ENCODE assay signal across 1 cellular context in the genomic region with DNA sequence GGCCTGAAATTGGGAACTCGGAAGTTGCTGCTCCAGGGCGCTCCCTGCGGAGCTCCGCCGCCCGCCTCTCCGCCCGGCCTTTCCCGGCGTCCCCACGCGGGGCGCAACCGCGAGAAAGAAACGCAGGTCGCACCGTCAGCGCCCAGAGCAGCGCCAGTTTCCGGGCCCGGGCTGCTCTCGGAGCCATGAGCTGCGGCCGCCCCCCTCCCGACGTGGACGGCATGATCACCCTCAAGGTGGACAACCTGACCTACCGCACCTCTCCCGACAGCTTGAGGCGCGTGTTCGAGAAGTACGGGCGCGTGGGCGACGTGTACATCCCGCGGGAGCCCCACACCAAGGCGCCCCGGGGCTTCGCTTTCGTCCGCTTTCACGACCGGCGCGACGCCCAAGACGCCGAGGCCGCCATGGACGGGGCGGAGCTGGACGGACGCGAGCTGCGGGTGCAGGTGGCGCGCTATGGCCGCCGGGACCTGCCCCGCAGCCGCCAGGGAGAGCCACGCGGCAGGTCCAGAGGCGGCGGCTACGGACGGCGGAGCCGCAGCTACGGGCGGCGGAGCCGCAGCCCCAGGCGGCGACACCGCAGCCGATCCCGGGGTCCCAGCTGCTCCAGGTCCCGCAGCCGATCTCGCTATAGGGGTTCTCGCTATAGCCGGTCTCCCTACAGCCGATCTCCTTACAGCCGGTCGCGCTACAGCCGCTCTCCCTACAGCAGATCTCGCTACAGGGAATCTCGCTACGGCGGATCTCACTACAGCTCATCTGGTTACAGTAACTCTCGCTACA.
A peak's percentile ranks its signal among the peaks of the same experiment; 100 is the strongest.
TF ChIP-seq lines count a peak whose summit lies in the region.

No MANE protein-coding gene starts in this region.

TF ChIP-seq in GM12878, 131 proteins besides CTCF, POLR2A, EP300 and RAD21 (continued from another document and continues in another):
- TF ChIP-seq KLF5 (IDR thresholded peaks at IDR 0.05; ENCODE audit: partially characterized antibody), result no peak
- no peak for TF ChIP-seq YBX1 (IDR thresholded peaks at IDR 0.05)
- no peak for TF ChIP-seq ZNF274 (IDR thresholded peaks at IDR 0.05; ENCODE audit: insufficient read depth, insufficient read length)
- 0 out of 2 replicates have a peak, but pooled peaks have one; percentile 38 for TF ChIP-seq ASH2L (IDR thresholded peaks at IDR 0.05; ENCODE audit: borderline replicate concordance, low read depth)
- no peak for TF ChIP-seq NR2C2 (IDR thresholded peaks at IDR 0.05; ENCODE audit: borderline replicate concordance, control insufficient read depth, insufficient read length, low read depth)
- TF ChIP-seq CREM (IDR thresholded peaks at IDR 0.05; ENCODE audit: low read depth), result peak; percentile 51; the same call in 1 of the 2 replicates
- TF ChIP-seq, protein P1, sequence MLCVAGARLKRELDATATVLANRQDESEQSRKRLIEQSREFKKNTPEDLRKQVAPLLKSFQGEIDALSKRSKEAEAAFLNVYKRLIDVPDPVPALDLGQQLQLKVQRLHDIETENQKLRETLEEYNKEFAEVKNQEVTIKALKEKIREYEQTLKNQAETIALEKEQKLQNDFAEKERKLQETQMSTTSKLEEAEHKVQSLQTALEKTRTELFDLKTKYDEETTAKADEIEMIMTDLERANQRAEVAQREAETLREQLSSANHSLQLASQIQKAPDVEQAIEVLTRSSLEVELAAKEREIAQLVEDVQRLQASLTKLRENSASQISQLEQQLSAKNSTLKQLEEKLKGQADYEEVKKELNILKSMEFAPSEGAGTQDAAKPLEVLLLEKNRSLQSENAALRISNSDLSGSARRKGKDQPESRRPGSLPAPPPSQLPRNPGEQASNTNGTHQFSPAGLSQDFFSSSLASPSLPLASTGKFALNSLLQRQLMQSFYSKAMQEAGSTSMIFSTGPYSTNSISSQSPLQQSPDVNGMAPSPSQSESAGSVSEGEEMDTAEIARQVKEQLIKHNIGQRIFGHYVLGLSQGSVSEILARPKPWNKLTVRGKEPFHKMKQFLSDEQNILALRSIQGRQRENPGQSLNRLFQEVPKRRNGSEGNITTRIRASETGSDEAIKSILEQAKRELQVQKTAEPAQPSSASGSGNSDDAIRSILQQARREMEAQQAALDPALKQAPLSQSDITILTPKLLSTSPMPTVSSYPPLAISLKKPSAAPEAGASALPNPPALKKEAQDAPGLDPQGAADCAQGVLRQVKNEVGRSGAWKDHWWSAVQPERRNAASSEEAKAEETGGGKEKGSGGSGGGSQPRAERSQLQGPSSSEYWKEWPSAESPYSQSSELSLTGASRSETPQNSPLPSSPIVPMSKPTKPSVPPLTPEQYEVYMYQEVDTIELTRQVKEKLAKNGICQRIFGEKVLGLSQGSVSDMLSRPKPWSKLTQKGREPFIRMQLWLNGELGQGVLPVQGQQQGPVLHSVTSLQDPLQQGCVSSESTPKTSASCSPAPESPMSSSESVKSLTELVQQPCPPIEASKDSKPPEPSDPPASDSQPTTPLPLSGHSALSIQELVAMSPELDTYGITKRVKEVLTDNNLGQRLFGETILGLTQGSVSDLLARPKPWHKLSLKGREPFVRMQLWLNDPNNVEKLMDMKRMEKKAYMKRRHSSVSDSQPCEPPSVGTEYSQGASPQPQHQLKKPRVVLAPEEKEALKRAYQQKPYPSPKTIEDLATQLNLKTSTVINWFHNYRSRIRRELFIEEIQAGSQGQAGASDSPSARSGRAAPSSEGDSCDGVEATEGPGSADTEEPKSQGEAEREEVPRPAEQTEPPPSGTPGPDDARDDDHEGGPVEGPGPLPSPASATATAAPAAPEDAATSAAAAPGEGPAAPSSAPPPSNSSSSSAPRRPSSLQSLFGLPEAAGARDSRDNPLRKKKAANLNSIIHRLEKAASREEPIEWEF (IDR thresholded peaks at IDR 0.05; ENCODE audit: insufficient replicate concordance, low read depth, low read length), result no peak
- TF ChIP-seq, protein P2, sequence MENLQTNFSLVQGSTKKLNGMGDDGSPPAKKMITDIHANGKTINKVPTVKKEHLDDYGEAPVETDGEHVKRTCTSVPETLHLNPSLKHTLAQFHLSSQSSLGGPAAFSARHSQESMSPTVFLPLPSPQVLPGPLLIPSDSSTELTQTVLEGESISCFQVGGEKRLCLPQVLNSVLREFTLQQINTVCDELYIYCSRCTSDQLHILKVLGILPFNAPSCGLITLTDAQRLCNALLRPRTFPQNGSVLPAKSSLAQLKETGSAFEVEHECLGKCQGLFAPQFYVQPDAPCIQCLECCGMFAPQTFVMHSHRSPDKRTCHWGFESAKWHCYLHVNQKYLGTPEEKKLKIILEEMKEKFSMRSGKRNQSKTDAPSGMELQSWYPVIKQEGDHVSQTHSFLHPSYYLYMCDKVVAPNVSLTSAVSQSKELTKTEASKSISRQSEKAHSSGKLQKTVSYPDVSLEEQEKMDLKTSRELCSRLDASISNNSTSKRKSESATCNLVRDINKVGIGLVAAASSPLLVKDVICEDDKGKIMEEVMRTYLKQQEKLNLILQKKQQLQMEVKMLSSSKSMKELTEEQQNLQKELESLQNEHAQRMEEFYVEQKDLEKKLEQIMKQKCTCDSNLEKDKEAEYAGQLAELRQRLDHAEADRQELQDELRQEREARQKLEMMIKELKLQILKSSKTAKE (IDR thresholded peaks at IDR 0.05; ENCODE audit: low read depth, poor library complexity, severe bottlenecking), result no peak
- TF ChIP-seq PAX8 (IDR thresholded peaks at IDR 0.05), result no peak
- peak; percentile 57; the same call in 1 of the 2 replicates for TF ChIP-seq CBFB (IDR thresholded peaks at IDR 0.05; ENCODE audit: low read depth)
- TF ChIP-seq SREBF2 (IDR thresholded peaks at IDR 0.05; ENCODE audit: low read length), result no peak
- TF ChIP-seq, protein P3, sequence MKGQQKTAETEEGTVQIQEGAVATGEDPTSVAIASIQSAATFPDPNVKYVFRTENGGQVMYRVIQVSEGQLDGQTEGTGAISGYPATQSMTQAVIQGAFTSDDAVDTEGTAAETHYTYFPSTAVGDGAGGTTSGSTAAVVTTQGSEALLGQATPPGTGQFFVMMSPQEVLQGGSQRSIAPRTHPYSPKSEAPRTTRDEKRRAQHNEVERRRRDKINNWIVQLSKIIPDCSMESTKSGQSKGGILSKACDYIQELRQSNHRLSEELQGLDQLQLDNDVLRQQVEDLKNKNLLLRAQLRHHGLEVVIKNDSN (IDR thresholded peaks at IDR 0.05; ENCODE audit: borderline replicate concordance, extremely low read length, insufficient read depth, low read depth, low read length), result no peak
- TF ChIP-seq MXI1 (IDR thresholded peaks at IDR 0.05; ENCODE audit: low read depth, low read length), result peak; percentile 65; the same call in 1 of the 2 replicates
- TF ChIP-seq, protein P4, sequence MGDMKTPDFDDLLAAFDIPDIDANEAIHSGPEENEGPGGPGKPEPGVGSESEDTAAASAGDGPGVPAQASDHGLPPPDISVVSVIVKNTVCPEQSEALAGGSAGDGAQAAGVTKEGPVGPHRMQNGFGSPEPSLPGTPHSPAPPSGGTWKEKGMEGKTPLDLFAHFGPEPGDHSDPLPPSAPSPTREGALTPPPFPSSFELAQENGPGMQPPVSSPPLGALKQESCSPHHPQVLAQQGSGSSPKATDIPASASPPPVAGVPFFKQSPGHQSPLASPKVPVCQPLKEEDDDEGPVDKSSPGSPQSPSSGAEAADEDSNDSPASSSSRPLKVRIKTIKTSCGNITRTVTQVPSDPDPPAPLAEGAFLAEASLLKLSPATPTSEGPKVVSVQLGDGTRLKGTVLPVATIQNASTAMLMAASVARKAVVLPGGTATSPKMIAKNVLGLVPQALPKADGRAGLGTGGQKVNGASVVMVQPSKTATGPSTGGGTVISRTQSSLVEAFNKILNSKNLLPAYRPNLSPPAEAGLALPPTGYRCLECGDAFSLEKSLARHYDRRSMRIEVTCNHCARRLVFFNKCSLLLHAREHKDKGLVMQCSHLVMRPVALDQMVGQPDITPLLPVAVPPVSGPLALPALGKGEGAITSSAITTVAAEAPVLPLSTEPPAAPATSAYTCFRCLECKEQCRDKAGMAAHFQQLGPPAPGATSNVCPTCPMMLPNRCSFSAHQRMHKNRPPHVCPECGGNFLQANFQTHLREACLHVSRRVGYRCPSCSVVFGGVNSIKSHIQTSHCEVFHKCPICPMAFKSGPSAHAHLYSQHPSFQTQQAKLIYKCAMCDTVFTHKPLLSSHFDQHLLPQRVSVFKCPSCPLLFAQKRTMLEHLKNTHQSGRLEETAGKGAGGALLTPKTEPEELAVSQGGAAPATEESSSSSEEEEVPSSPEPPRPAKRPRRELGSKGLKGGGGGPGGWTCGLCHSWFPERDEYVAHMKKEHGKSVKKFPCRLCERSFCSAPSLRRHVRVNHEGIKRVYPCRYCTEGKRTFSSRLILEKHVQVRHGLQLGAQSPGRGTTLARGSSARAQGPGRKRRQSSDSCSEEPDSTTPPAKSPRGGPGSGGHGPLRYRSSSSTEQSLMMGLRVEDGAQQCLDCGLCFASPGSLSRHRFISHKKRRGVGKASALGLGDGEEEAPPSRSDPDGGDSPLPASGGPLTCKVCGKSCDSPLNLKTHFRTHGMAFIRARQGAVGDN (IDR thresholded peaks at IDR 0.05), result peak; percentile 72
- no peak for TF ChIP-seq HDAC6 (IDR thresholded peaks at IDR 0.05; ENCODE audit: unreplicated experiment)
- TF ChIP-seq, protein P5, sequence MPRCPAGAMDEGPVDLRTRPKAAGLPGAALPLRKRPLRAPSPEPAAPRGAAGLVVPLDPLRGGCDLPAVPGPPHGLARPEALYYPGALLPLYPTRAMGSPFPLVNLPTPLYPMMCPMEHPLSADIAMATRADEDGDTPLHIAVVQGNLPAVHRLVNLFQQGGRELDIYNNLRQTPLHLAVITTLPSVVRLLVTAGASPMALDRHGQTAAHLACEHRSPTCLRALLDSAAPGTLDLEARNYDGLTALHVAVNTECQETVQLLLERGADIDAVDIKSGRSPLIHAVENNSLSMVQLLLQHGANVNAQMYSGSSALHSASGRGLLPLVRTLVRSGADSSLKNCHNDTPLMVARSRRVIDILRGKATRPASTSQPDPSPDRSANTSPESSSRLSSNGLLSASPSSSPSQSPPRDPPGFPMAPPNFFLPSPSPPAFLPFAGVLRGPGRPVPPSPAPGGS (IDR thresholded peaks at IDR 0.05; ENCODE audit: borderline replicate concordance, insufficient read depth, low read depth, low read length, poor library complexity, severe bottlenecking), result no peak
- TF ChIP-seq, protein P6, sequence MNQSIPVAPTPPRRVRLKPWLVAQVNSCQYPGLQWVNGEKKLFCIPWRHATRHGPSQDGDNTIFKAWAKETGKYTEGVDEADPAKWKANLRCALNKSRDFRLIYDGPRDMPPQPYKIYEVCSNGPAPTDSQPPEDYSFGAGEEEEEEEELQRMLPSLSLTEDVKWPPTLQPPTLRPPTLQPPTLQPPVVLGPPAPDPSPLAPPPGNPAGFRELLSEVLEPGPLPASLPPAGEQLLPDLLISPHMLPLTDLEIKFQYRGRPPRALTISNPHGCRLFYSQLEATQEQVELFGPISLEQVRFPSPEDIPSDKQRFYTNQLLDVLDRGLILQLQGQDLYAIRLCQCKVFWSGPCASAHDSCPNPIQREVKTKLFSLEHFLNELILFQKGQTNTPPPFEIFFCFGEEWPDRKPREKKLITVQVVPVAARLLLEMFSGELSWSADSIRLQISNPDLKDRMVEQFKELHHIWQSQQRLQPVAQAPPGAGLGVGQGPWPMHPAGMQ (IDR thresholded peaks at IDR 0.05; ENCODE audit: borderline replicate concordance), result no peak
- TF ChIP-seq ETV6 (conservative IDR thresholded peaks at IDR 0.05 in 1 of 2, IDR thresholded peaks at IDR 0.05 in 1 of 2; ENCODE audit: borderline replicate concordance in 1 of 2, low read depth in 1 of 2), result no peak
- TF ChIP-seq, protein P7, sequence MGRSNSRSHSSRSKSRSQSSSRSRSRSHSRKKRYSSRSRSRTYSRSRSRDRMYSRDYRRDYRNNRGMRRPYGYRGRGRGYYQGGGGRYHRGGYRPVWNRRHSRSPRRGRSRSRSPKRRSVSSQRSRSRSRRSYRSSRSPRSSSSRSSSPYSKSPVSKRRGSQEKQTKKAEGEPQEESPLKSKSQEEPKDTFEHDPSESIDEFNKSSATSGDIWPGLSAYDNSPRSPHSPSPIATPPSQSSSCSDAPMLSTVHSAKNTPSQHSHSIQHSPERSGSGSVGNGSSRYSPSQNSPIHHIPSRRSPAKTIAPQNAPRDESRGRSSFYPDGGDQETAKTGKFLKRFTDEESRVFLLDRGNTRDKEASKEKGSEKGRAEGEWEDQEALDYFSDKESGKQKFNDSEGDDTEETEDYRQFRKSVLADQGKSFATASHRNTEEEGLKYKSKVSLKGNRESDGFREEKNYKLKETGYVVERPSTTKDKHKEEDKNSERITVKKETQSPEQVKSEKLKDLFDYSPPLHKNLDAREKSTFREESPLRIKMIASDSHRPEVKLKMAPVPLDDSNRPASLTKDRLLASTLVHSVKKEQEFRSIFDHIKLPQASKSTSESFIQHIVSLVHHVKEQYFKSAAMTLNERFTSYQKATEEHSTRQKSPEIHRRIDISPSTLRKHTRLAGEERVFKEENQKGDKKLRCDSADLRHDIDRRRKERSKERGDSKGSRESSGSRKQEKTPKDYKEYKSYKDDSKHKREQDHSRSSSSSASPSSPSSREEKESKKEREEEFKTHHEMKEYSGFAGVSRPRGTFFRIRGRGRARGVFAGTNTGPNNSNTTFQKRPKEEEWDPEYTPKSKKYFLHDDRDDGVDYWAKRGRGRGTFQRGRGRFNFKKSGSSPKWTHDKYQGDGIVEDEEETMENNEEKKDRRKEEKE (IDR thresholded peaks at IDR 0.05), result no peak
- TF ChIP-seq, protein P8, sequence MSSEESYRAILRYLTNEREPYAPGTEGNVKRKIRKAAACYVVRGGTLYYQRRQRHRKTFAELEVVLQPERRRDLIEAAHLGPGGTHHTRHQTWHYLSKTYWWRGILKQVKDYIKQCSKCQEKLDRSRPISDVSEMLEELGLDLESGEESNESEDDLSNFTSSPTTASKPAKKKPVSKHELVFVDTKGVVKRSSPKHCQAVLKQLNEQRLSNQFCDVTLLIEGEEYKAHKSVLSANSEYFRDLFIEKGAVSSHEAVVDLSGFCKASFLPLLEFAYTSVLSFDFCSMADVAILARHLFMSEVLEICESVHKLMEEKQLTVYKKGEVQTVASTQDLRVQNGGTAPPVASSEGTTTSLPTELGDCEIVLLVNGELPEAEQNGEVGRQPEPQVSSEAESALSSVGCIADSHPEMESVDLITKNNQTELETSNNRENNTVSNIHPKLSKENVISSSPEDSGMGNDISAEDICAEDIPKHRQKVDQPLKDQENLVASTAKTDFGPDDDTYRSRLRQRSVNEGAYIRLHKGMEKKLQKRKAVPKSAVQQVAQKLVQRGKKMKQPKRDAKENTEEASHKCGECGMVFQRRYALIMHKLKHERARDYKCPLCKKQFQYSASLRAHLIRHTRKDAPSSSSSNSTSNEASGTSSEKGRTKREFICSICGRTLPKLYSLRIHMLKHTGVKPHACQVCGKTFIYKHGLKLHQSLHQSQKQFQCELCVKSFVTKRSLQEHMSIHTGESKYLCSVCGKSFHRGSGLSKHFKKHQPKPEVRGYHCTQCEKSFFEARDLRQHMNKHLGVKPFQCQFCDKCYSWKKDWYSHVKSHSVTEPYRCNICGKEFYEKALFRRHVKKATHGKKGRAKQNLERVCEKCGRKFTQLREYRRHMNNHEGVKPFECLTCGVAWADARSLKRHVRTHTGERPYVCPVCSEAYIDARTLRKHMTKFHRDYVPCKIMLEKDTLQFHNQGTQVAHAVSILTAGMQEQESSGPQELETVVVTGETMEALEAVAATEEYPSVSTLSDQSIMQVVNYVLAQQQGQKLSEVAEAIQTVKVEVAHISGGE (CRISPR knock-in tag; IDR thresholded peaks at IDR 0.05), result no peak
- TF ChIP-seq TAF1 (IDR thresholded peaks at IDR 0.05; ENCODE audit: borderline replicate concordance, low read depth, low read length), result peak; percentile 61; the same call in 1 of the 2 replicates
- TF ChIP-seq POLR2AphosphoS5 (IDR thresholded peaks at IDR 0.05; ENCODE audit: low read length), result peak; percentile 39; the same call in 1 of the 2 replicates
- TF ChIP-seq, protein P9, sequence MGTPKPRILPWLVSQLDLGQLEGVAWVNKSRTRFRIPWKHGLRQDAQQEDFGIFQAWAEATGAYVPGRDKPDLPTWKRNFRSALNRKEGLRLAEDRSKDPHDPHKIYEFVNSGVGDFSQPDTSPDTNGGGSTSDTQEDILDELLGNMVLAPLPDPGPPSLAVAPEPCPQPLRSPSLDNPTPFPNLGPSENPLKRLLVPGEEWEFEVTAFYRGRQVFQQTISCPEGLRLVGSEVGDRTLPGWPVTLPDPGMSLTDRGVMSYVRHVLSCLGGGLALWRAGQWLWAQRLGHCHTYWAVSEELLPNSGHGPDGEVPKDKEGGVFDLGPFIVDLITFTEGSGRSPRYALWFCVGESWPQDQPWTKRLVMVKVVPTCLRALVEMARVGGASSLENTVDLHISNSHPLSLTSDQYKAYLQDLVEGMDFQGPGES (IDR thresholded peaks at IDR 0.05), result no peak
- no peak for TF ChIP-seq SREBF1 (IDR thresholded peaks at IDR 0.05; ENCODE audit: low read length)
